ENCODE assay signal across 15 cellular contexts in genomic region chr4:64784125-64784524, GRCh38.
DNase-seq lines count a peak whose midpoint lies in the region; ATAC-seq and TF ChIP-seq lines count a peak whose summit lies in the region.
"Had no signal": no experiment of that assay in that cellular context is flagged by ENCODE, and none has a peak within 500 bp of the region (broad histone marks: within the 10 kb centered on the region; RNA-seq: fewer than 3 reads in every experiment).

No MANE protein-coding gene starts in this region.

- no peak for TF ChIP-seq CTCF in AG10803 (conservative IDR thresholded peaks at IDR 0.05; ENCODE audit: low read length)
- no peak for TF ChIP-seq CTCF in RWPE2 (IDR thresholded peaks at IDR 0.05; ENCODE audit: poor library complexity, severe bottlenecking)
- TF ChIP-seq CTCF in fibroblast of the aortic adventitia (IDR thresholded peaks at IDR 0.05; ENCODE audit: insufficient read depth, low read length): no peak

- H3K9me3 Mint-ChIP-seq in naive thymus-derived CD4-positive, alpha-beta T cell: no peaks in the 10 kb centered on the region
- H3K9me3 Mint-ChIP-seq: stimulated activated naive CD8-positive, alpha-beta T cell treated with anti-CD3 and anti-CD28 coated beads, Interleukin-15, amount 100 ng/mL, for 72 hours had no signal

- intact Hi-C loops in naive thymus-derived CD4-positive, alpha-beta T cell (cut with micrococcal nuclease): no loop called here

- no peak overlapping the region for H3K4me3 ChIP-seq in AG10803 (ENCODE audit: low read length)
- H3K4me3 ChIP-seq in RWPE2 (ENCODE audit: severe bottlenecking): no peak overlapping the region
- H3K4me3 ChIP-seq in fibroblast of the aortic adventitia (ENCODE audit: low read depth, low read length): no peak overlapping the region
- H3K4me3 ChIP-seq in naive thymus-derived CD4-positive, alpha-beta T cell (ENCODE audit: low read length): no peak overlapping the region
- H3K4me3 ChIP-seq: BLaER1 had no signal

- POLR2A ChIA-PET in naive thymus-derived CD4-positive, alpha-beta T cell (lab: Charles Lee): no interaction called here

- H3K4me1 Mint-ChIP-seq in naive thymus-derived CD4-positive, alpha-beta T cell: no peaks in the 10 kb centered on the region
- H3K4me1 Mint-ChIP-seq: stimulated activated naive CD8-positive, alpha-beta T cell treated with anti-CD3 and anti-CD28 coated beads, Interleukin-15, amount 100 ng/mL, for 72 hours had no signal

- no peaks in the 10 kb centered on the region for H3K36me3 Mint-ChIP-seq in naive thymus-derived CD4-positive, alpha-beta T cell

- ATAC-seq in RWPE2 (ENCODE audit: low read depth): 0 out of 3 replicates have a peak, but pooled peaks have one; percentile 36
- ATAC-seq in HG03521 (IDR thresholded peaks at IDR 0.05; ENCODE audit: unreplicated experiment): no peak
- ATAC-seq in naive thymus-derived CD4-positive, alpha-beta T cell: no peak
- ATAC-seq: stimulated activated naive CD8-positive, alpha-beta T cell treated with anti-CD3 and anti-CD28 coated beads, Interleukin-15, amount 100 ng/mL, for 72 hours had no signal

- no peaks in the 10 kb centered on the region for H3K27me3 Mint-ChIP-seq in naive thymus-derived CD4-positive, alpha-beta T cell
- H3K27me3 Mint-ChIP-seq: stimulated activated naive CD8-positive, alpha-beta T cell treated with anti-CD3 and anti-CD28 coated beads, Interleukin-15, amount 100 ng/mL, for 72 hours had no signal

- no peak overlapping the region for H3K27ac ChIP-seq in RWPE2 (ENCODE audit: poor library complexity, severe bottlenecking)
- no peak overlapping the region for H3K27ac ChIP-seq in naive thymus-derived CD4-positive, alpha-beta T cell (ENCODE audit: low read depth, low read length)
- H3K27ac ChIP-seq: BLaER1 had no signal

- CTCF ChIA-PET in naive thymus-derived CD4-positive, alpha-beta T cell (lab: Charles Lee): no interaction called here

- H3K27me3 ChIP-seq in RWPE2 (ENCODE audit: insufficient read depth, poor library complexity, severe bottlenecking): no peaks in the 10 kb centered on the region
- no peaks in the 10 kb centered on the region for H3K27me3 ChIP-seq in naive thymus-derived CD4-positive, alpha-beta T cell (ENCODE audit: control insufficient read depth in 2 of 2, insufficient read depth in 2 of 2, low read length in 2 of 2)
- H3K27me3 ChIP-seq: BLaER1 had no signal

- no peaks in the 10 kb centered on the region for H3K4me1 ChIP-seq in RWPE2 (ENCODE audit: insufficient read depth, poor library complexity, severe bottlenecking)
- H3K4me1 ChIP-seq in naive thymus-derived CD4-positive, alpha-beta T cell (ENCODE audit: control insufficient read depth in 2 of 2, insufficient read depth in 2 of 2, low read length in 2 of 2): no peaks in the 10 kb centered on the region
- H3K4me1 ChIP-seq: BLaER1 had no signal

- H3K4me3 Mint-ChIP-seq in naive thymus-derived CD4-positive, alpha-beta T cell: no peak overlapping the region
- H3K4me3 Mint-ChIP-seq: stimulated activated naive CD8-positive, alpha-beta T cell treated with anti-CD3 and anti-CD28 coated beads, Interleukin-15, amount 100 ng/mL, for 72 hours had no signal

- H3K36me3 ChIP-seq in RWPE2 (ENCODE audit: low read depth): no peaks in the 10 kb centered on the region
- no peaks in the 10 kb centered on the region for H3K36me3 ChIP-seq in naive thymus-derived CD4-positive, alpha-beta T cell (ENCODE audit: control insufficient read depth in 2 of 3, insufficient read depth in 3 of 3, low read length in 3 of 3)
- H3K36me3 ChIP-seq: BLaER1 had no signal

- DNase-seq in AG10803 (ENCODE audit: low read depth) (peak; percentile 48), GM03348 (ENCODE audit: low spot score) (peak; percentile 23), RWPE2 (ENCODE audit: low spot score) (no peak), fibroblast of the aortic adventitia (ENCODE audit: low read depth) (peak; percentile 61), DMS79 (lab: John Stamatoyannopoulos, UW) (no peak), C1 segment of cervical spinal cord (lab: John Stamatoyannopoulos, UW) (no peak)
- DNase-seq in naive thymus-derived CD4-positive, alpha-beta T cell: no peak
- DNase-seq: activated CD4-positive, CD25-positive, alpha-beta regulatory T cell treated with anti-CD3 and anti-CD28 coated beads, Interleukin-2, amount 50 U/mL, for 72 hours; activated T-cell treated with anti-CD3 and anti-CD28 coated beads, Interleukin-2, amount 50 U/mL, for 48 hours; aorta; MM.1S; posterior cingulate gyrus; stimulated activated naive CD8-positive, alpha-beta T cell treated with anti-CD3 and anti-CD28 coated beads, Interleukin-15, amount 100 ng/mL, for 72 hours had no signal

- no peaks in the 10 kb centered on the region for H3K9me3 ChIP-seq in RWPE2 (ENCODE audit: severe bottlenecking)
- no peaks in the 10 kb centered on the region for H3K9me3 ChIP-seq in naive thymus-derived CD4-positive, alpha-beta T cell (ENCODE audit: control insufficient read depth in 2 of 3, low read length in 3 of 3)
- H3K9me3 ChIP-seq: BLaER1 had no signal

- no peak overlapping the region for H3K27ac Mint-ChIP-seq in naive thymus-derived CD4-positive, alpha-beta T cell
- H3K27ac Mint-ChIP-seq: stimulated activated naive CD8-positive, alpha-beta T cell treated with anti-CD3 and anti-CD28 coated beads, Interleukin-15, amount 100 ng/mL, for 72 hours had no signal

Comparison
In these comparisons a context has a peak if more than half of its experiments do, and no peak if none do; other contexts are left out.
1. DNase-seq: peak in AG10803 (single experiment), GM03348 (single experiment) and fibroblast of the aortic adventitia (single experiment); none in RWPE2 (single experiment), naive thymus-derived CD4-positive, alpha-beta T cell (0 of 9), DMS79 (single experiment) and C1 segment of cervical spinal cord (0 of 14).